In the genomic region with DNA sequence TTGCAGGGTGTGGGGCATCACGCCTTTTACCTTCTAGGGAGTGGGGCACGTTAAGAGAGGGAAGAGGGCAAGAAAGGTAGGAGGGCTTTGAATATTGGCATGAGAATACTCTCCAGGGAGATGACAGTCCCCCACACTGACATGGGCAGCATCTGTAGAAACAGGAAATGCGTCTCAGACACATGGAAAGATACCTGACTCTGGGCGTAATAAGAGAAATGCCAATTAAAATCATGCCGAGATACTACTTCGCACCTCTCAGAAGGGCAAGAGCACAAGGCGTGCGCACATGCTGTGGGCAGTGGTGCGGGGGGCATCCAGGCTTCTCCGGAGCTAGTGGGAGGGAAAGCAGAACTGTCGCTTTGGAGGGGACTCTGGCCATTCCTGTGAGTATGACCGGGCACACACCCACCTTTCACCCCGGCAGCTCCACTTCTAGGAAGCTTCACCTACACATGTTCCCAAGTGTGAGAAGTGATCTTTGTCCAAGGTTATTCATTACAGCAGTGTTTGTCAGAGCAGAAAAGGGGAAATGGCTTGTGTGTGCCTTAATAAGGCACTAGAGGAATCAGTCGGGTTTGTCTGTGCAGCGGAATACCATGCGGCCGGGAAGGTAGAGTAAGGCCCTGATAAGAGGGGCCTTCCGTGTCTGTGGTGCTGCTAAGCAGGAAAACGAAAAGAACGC, we compare ENCODE assay signal across 16 cellular contexts.
DNase-seq lines count a peak whose midpoint lies in the region; ATAC-seq, FAIRE-seq and TF ChIP-seq lines count a peak whose summit lies in the region.
"Had no signal": no experiment of that assay in that cellular context is flagged by ENCODE, and none has a peak within 500 bp of the region (broad histone marks: within the 10 kb centered on the region; RNA-seq: fewer than 3 reads in every experiment).

No MANE protein-coding gene starts in this region.

- H2AFZ ChIP-seq in HepG2 (ENCODE audit: low read length) (no peak overlapping the region), OCI-LY1 (ENCODE audit: low read length) (no peak overlapping the region), hepatocyte (no peak overlapping the region)

- H3K36me3 ChIP-seq in HepG2 (replicated peaks in 1 of 2; ENCODE audit: control insufficient read depth in 1 of 2, insufficient read depth in 2 of 2, low read length in 2 of 2) (no peaks in the 10 kb centered on the region), right lobe of liver (no peaks in the 10 kb centered on the region), OCI-LY1 (ENCODE audit: insufficient read depth, low read length) (no peaks in the 10 kb centered on the region), hepatocyte (replicated peaks; ENCODE audit: insufficient read depth, low read depth) (no peaks in the 10 kb centered on the region)
- H3K36me3 ChIP-seq: esophagus muscularis mucosa, prostate gland had no signal

- no TSS peak for BruUV-seq in HepG2 (replicated peaks; lab: Mats Ljungman, UMichigan)

- H3K9me3 ChIP-seq in HepG2 (ENCODE audit: low read length) (no peaks in the 10 kb centered on the region), right lobe of liver (no peaks in the 10 kb centered on the region), OCI-LY1 (ENCODE audit: low read length) (no peaks in the 10 kb centered on the region), hepatocyte (ENCODE audit: low read depth) (no peaks in the 10 kb centered on the region)
- H3K9me3 ChIP-seq: esophagus muscularis mucosa, prostate gland had no signal

- H3K9me2 ChIP-seq in OCI-LY1 (ENCODE audit: low read depth, low read length) (no peaks in the 10 kb centered on the region), hepatocyte (replicated peaks; ENCODE audit: insufficient read depth) (no peaks in the 10 kb centered on the region)

- H3K27ac ChIP-seq in HepG2 (ENCODE audit: extremely low read length, insufficient read depth, low read length) (peak overlapping the region; percentile 45), right lobe of liver (no peak overlapping the region), OCI-LY1 (ENCODE audit: low read depth, low read length, poor library complexity, severe bottlenecking) (peak overlapping the region; percentile 92), hepatocyte (peak overlapping the region; percentile 37)
- H3K27ac ChIP-seq: prostate gland, SK-N-MC had no signal

- no peak for TF ChIP-seq EP300 in HepG2 (IDR thresholded peaks at IDR 0.05; ENCODE audit: low read depth in 2 of 2, low read length in 2 of 2)
- no peak for TF ChIP-seq EP300 in HepG2 (CRISPR knock-in tag; IDR thresholded peaks at IDR 0.05; ENCODE audit: borderline replicate concordance)

- DNase-seq in HepG2 (ENCODE audit: low spot score) (peak; percentile 72), right lobe of liver (no peak), hepatocyte (ENCODE audit: low spot score) (no peak), NCI-H1694 treated with DMSO at 0.1 percent for 48 hours (lab: John Stamatoyannopoulos, UW) (no peak)
- DNase-seq in activated T-cell treated with anti-CD3 and anti-CD28 coated beads, Interleukin-2, amount 50 U/mL, for 48 hours, result no peak
- DNase-seq: activated naive CD4-positive, alpha-beta T cell; kidney glomerular epithelial cell; NCI-H1105 treated with DMSO at 0.1 percent for 48 hours; NCI-H446; substantia nigra had no signal

- H3K4me2 ChIP-seq in HepG2 (ENCODE audit: low read depth, low read length), result peak overlapping the region; percentile 34
- peak overlapping the region; percentile 77; the same call in 1 of the 2 replicates for H3K4me2 ChIP-seq in OCI-LY1 (ENCODE audit: low read length)
- peak overlapping the region; percentile 45 for H3K4me2 ChIP-seq in hepatocyte

- no peak overlapping the region for H3K9ac ChIP-seq in HepG2 (ENCODE audit: insufficient read depth, low read depth, low read length)
- H3K9ac ChIP-seq in OCI-LY1 (ENCODE audit: low read length), result peak overlapping the region; percentile 23; the same call in 1 of the 2 replicates

- POLR2A ChIA-PET in HepG2 (lab: Yijun Ruan, JAX), result no interaction called here

- no peak for TF ChIP-seq POLR2A in HepG2 (IDR thresholded peaks at IDR 0.05; ENCODE audit: insufficient read depth in 1 of 2, low read depth in 2 of 2, low read length in 2 of 2)
- no peak for TF ChIP-seq POLR2A in right lobe of liver (IDR thresholded peaks at IDR 0.05)

- CTCF ChIA-PET in HepG2 (lab: Yijun Ruan, JAX; ENCODE audit: low intra/inter-chr PET ratio, low total read pairs), result no interaction called here

- peak; percentile 57 for FAIRE-seq in HepG2 (lab: Jason Lieb, UNC)

- H3K4me3 ChIP-seq in HepG2 (replicated peaks in 1 of 3; ENCODE audit: insufficient read depth in 1 of 3, low read depth in 2 of 3, low read length in 3 of 3) (0 out of 6 replicates have a peak overlapping the region, but pooled peaks of 1 of the 3 experiments have one; percentile 28), right lobe of liver (no peak overlapping the region), OCI-LY1 (ENCODE audit: low read depth, low read length, poor library complexity, severe bottlenecking) (no peak overlapping the region), hepatocyte (no peak overlapping the region)
- H3K4me3 ChIP-seq: esophagus muscularis mucosa, prostate gland, SK-N-MC had no signal

- 0 out of 2 replicates have a peak, but pooled peaks cover 2% of the 10 kb centered on the region for H4K20me1 ChIP-seq in HepG2 (ENCODE audit: insufficient read depth, low read length)
- no peaks in the 10 kb centered on the region for H4K20me1 ChIP-seq in OCI-LY1 (ENCODE audit: insufficient read depth, low read length)
- no peaks in the 10 kb centered on the region for H4K20me1 ChIP-seq in hepatocyte (ENCODE audit: insufficient read depth, poor library complexity, severe bottlenecking)

- H3F3A ChIP-seq in OCI-LY1 (ENCODE audit: insufficient read depth, low read length), result no peaks in the 10 kb centered on the region

- ATAC-seq in HepG2 (peak; percentile 89), right lobe of liver (no peak), HG03196 (IDR thresholded peaks at IDR 0.05; ENCODE audit: unreplicated experiment) (no peak), HG03442 (IDR thresholded peaks at IDR 0.05; ENCODE audit: unreplicated experiment) (no peak)

- H3K27me3 ChIP-seq in HepG2 (ENCODE audit: control insufficient read depth in 1 of 2, insufficient read depth in 2 of 2, low read length in 2 of 2), result no peaks in the 10 kb centered on the region; a peak in 1 of 5 replicates
- H3K27me3 ChIP-seq in right lobe of liver, result no peaks in the 10 kb centered on the region
- H3K27me3 ChIP-seq in OCI-LY1 (ENCODE audit: insufficient read depth, low read length), result no peaks in the 10 kb centered on the region
- no peaks in the 10 kb centered on the region for H3K27me3 ChIP-seq in hepatocyte
- H3K27me3 ChIP-seq: esophagus muscularis mucosa had no signal

- TF ChIP-seq CTCF in HepG2 (CRISPR knock-in tag; IDR thresholded peaks at IDR 0.05) (no peak), right lobe of liver (IDR thresholded peaks at IDR 0.05) (no peak), OCI-LY1 (IDR thresholded peaks at IDR 0.05; ENCODE audit: low read length) (no peak), hepatocyte (IDR thresholded peaks at IDR 0.05; ENCODE audit: poor library complexity) (no peak)

- intact Hi-C loops in HepG2 (cut with micrococcal nuclease; ENCODE audit: unreplicated experiment) (no loop called here), right lobe of liver (cut with DNase I) (no loop called here)

- 58% methylated on average over 13 of the region's 20 CpGs for WGBS in HepG2 (ENCODE audit: low lambda C conversion rate)
- WGBS in right lobe of liver (ENCODE audit: insufficient coverage, low coverage, low lambda C conversion rate, missing lambda C conversion rate), result 76% methylated on average over 14 of the region's 20 CpGs
- WGBS in hepatocyte (ENCODE audit: low lambda C conversion rate, missing lambda C conversion rate), result 80% methylated on average over 20 of the region's 20 CpGs

- no peak for TF ChIP-seq RAD21 in HepG2 (CRISPR knock-in tag; IDR thresholded peaks at IDR 0.05)

- H3K79me2 ChIP-seq in HepG2 (ENCODE audit: insufficient read depth, low read length) (peaks cover 5% of the 10 kb centered on the region), OCI-LY1 (ENCODE audit: insufficient read depth, low read length) (no peaks in the 10 kb centered on the region), hepatocyte (peaks cover 36% of the 10 kb centered on the region)

- in situ Hi-C loops in HepG2 (cut with HindIII; ENCODE audit: extremely low pct_ligation_motif_present, low pct_unique_long_range_greater_than_20kb), result no loop called here

- H3K4me1 ChIP-seq in HepG2 (ENCODE audit: insufficient read depth, low read length) (peaks cover 15% of the 10 kb centered on the region), right lobe of liver (no peaks in the 10 kb centered on the region), OCI-LY1 (ENCODE audit: insufficient read depth, low read length, severe bottlenecking) (peaks cover 71% of the 10 kb centered on the region), hepatocyte (ENCODE audit: insufficient read depth) (peaks cover 19% of the 10 kb centered on the region)

TF ChIP-seq in HepG2, 621 proteins besides CTCF, POLR2A, EP300 and RAD21 (continues in another document):
- TF ChIP-seq AGO1 (IDR thresholded peaks at IDR 0.05; ENCODE audit: low read depth, low read length, poor library complexity, severe bottlenecking) (no peak), HNF4A (CRISPR knock-in tag; IDR thresholded peaks at IDR 0.05) (peak; percentile 74), ZBTB7B (CRISPR knock-in tag; IDR thresholded peaks at IDR 0.05) (0 out of 2 replicates have a peak, but pooled peaks have one; percentile 39), ZNF432 (CRISPR knock-in tag; IDR thresholded peaks at IDR 0.05; ENCODE audit: borderline replicate concordance) (no peak), YY1 (IDR thresholded peaks at IDR 0.05; ENCODE audit: insufficient read depth, insufficient replicate concordance, low read depth, low read length) (no peak), ZBTB38 (CRISPR knock-in tag; IDR thresholded peaks at IDR 0.05) (peak; percentile 60; the same call in 1 of the 2 replicates), GATAD2A (CRISPR knock-in tag; IDR thresholded peaks at IDR 0.05) (peak; percentile 32; the same call in 1 of the 2 replicates), NR2F6 (IDR thresholded peaks at IDR 0.05) (no peak; the same call in 1 of the 2 replicates), NR2F6 (CRISPR knock-in tag; IDR thresholded peaks at IDR 0.05) (0 out of 2 replicates have a peak, but pooled peaks have one; percentile 29), TARDBP (CRISPR knock-in tag; IDR thresholded peaks at IDR 0.05) (0 out of 2 replicates have a peak, but pooled peaks have one; percentile 32), ARNTL (CRISPR knock-in tag; IDR thresholded peaks at IDR 0.05) (peak; percentile 42; the same call in 1 of the 2 replicates)
- TF ChIP-seq, protein P1, sequence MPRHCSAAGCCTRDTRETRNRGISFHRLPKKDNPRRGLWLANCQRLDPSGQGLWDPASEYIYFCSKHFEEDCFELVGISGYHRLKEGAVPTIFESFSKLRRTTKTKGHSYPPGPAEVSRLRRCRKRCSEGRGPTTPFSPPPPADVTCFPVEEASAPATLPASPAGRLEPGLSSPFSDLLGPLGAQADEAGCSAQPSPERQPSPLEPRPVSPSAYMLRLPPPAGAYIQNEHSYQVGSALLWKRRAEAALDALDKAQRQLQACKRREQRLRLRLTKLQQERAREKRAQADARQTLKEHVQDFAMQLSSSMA (CRISPR knock-in tag; IDR thresholded peaks at IDR 0.05), result no peak

Comparison
In these comparisons a context has a peak if more than half of its experiments do, and no peak if none do; other contexts are left out.
1. H3K27ac ChIP-seq: peak in HepG2 (single experiment), OCI-LY1 (single experiment) and hepatocyte (single experiment); none in right lobe of liver (0 of 3).
2. Peak in every context shown above with its lines, with median percentiles within 50 percentile points of each other: H3K4me2 ChIP-seq.